In the genomic region with DNA sequence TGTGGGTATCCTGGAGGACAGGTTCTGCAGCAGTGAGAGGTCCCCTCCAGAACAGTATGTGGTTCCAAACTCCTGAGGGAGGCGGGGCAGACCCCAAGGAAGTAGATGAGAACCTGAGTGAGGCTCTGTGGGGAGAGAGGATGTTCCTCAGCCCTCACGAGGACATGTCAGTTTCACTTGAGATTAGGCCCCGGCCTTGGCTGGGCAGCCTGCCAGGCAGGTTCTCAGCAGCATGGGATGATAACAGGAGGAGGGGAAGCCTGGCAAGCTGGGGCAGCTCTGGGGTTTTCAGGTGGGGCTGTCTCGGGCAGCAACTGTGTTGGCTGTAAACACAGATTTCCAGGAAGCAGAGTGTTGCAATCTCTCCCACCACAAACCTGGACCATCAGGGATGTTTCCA, we compare ENCODE assay signal across 5 cellular contexts. TPM values are rescaled to one million over a fixed set of nuclear protein-coding genes. Genes with fewer than 3 reads are reported as not detected.
"Had no signal": no experiment of that assay in that cellular context is flagged by ENCODE, and none has a peak within 500 bp of the region (broad histone marks: within the 10 kb centered on the region; RNA-seq: fewer than 3 reads in every experiment).

No MANE protein-coding gene starts in this region.

RNA-seq across cellular contexts. Expression of gene KCNJ18, which starts 40.3 kb away (rescaled TPM):
- total RNA-seq: GM23248, H7, HepG2, HFFc6, HT1080 had no signal
